Comparison of ENCODE assay signal across 17 cellular contexts in the genomic region with DNA sequence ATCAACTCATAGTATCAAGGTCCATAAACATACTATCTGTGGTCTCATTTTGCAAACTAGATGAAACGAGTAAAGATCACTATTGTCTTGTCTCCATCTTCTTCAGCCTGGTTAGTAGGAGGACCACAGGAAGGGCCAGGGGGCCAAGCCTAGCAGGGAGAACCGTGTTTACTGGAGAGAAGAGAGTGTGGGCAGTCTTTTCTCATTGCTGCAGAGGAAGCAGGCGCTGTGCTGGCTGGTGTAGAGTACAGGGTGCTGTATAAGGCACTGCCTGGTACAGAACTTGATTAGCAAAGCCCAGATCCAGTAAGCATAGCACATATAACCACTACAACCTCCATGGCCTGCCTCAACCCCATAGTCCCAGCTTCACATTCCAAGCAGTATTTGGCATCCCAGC. TPM values are rescaled to one million over a fixed set of nuclear protein-coding genes. Genes with fewer than 3 reads are reported as not detected.
DNase-seq lines count a peak whose midpoint lies in the region; ATAC-seq and TF ChIP-seq lines count a peak whose summit lies in the region.
"Had no signal": no experiment of that assay in that cellular context is flagged by ENCODE, and none has a peak within 500 bp of the region (broad histone marks: within the 10 kb centered on the region; RNA-seq: fewer than 3 reads in every experiment).

No MANE protein-coding gene starts in this region.

- H3K27ac ChIP-seq in cingulate gyrus (ENCODE audit: low read depth, low read length) (peak overlapping the region; percentile 74), skin epidermis (peak overlapping the region in 15 of 21 experiments; percentile 4 to 98 (median 80)), RWPE1 (no peak overlapping the region)
- H3K27ac ChIP-seq: 22Rv1, epithelial cell of prostate had no signal

- peaks cover 3% of the 10 kb centered on the region for H3K36me3 Mint-ChIP-seq in T-helper 1 cell treated with Interleukin-12 subunit alpha and Interleukin-12 subunit beta and Interleukin-4 antibody, amounts not matched to agents 30 μg/mL and 1 μg/mL, for 36 hours (ENCODE audit: low read depth)
- H3K36me3 Mint-ChIP-seq in T-helper 17 cell (ENCODE audit: low read depth): no peaks in the 10 kb centered on the region

- peaks cover 24% of the 10 kb centered on the region for H3K36me3 ChIP-seq in MG63

- H3K27ac Mint-ChIP-seq in T-helper 1 cell treated with Interleukin-12 subunit alpha and Interleukin-12 subunit beta and Interleukin-4 antibody, amounts not matched to agents 30 μg/mL and 1 μg/mL, for 36 hours: peak overlapping the region; percentile 94
- H3K27ac Mint-ChIP-seq in T-helper 17 cell: peak overlapping the region; percentile 95
- H3K27ac Mint-ChIP-seq: H9, nephron progenitor cell had no signal

- no peak for TF ChIP-seq CTCF in RWPE1 (conservative IDR thresholded peaks at IDR 0.05; ENCODE audit: low read depth)

- H3K27me3 ChIP-seq in MG63: no peaks in the 10 kb centered on the region
- H3K27me3 ChIP-seq: sigmoid colon had no signal

- peaks cover 58% of the 10 kb centered on the region for H3K4me1 Mint-ChIP-seq in T-helper 1 cell treated with Interleukin-12 subunit alpha and Interleukin-12 subunit beta and Interleukin-4 antibody, amounts not matched to agents 30 μg/mL and 1 μg/mL, for 36 hours (ENCODE audit: low read depth)
- peaks cover 60% of the 10 kb centered on the region for H3K4me1 Mint-ChIP-seq in T-helper 17 cell

- CTCF ChIA-PET in RWPE1 (lab: Yijun Ruan, JAX): interaction anchor here (0.6 to 0.8 kb wide), 2 partner anchors 39 to 201 kb away, joined by 3 to 4 read pairs; no protein-coding TSS in a partner anchor

- H3K4me3 ChIP-seq in skin epidermis (no peak overlapping the region), MG63 (no peak overlapping the region)
- H3K4me3 ChIP-seq: sigmoid colon had no signal

- DNase-seq in T-helper 1 cell: no peak
- DNase-seq in T-helper 17 cell: no peak
- DNase-seq in RWPE1 (ENCODE audit: low spot score): no peak
- no peak for DNase-seq in MG63
- DNase-seq: Caco-2; central memory CD4-positive, alpha-beta T cell; GF-D8; H9; nephron progenitor cell; sigmoid colon had no signal

- no peaks in the 10 kb centered on the region for H3K27me3 Mint-ChIP-seq in T-helper 1 cell treated with Interleukin-12 subunit alpha and Interleukin-12 subunit beta and Interleukin-4 antibody, amounts not matched to agents 30 μg/mL and 1 μg/mL, for 36 hours (ENCODE audit: low read depth)
- no peaks in the 10 kb centered on the region for H3K27me3 Mint-ChIP-seq in T-helper 17 cell

- no peak for ATAC-seq in T-helper 17 cell
- no peak for ATAC-seq in GM21825 (IDR thresholded peaks at IDR 0.05; ENCODE audit: unreplicated experiment)
- ATAC-seq: left lobe of liver had no signal

- H3K9me3 ChIP-seq in T-helper 17 cell (ENCODE audit: control insufficient read depth, low read length, poor library complexity, severe bottlenecking) (no peaks in the 10 kb centered on the region), MG63 (no peaks in the 10 kb centered on the region)
- H3K9me3 ChIP-seq: Caco-2, sigmoid colon had no signal

- peak overlapping the region; percentile 2 for H3K4me3 Mint-ChIP-seq in T-helper 1 cell treated with Interleukin-12 subunit alpha and Interleukin-12 subunit beta and Interleukin-4 antibody, amounts not matched to agents 30 μg/mL and 1 μg/mL, for 36 hours
- H3K4me3 Mint-ChIP-seq in T-helper 17 cell: peak overlapping the region; percentile 73
- H3K4me3 Mint-ChIP-seq: H9, nephron progenitor cell had no signal

- POLR2A ChIA-PET in RWPE1 (lab: Yijun Ruan, JAX; ENCODE audit: low non-redundant PET): no interaction called here

- H3K9me3 Mint-ChIP-seq in T-helper 1 cell treated with Interleukin-12 subunit alpha and Interleukin-12 subunit beta and Interleukin-4 antibody, amounts not matched to agents 30 μg/mL and 1 μg/mL, for 36 hours: no peaks in the 10 kb centered on the region
- H3K9me3 Mint-ChIP-seq: H9, nephron progenitor cell had no signal

RNA-seq across cellular contexts. Expression of a gene that starts 10.0 kb away (rescaled TPM):
- 10 to 100 TPM; 43.7 to 49.2 TPM for total RNA-seq in T-helper 17 cell
- 20.5 and 25.7 TPM in 2 replicates for total RNA-seq in MG63 (2014; rRNA removed; shearing (Covaris generic); ENCODE audit: low replicate concordance)

RNA-seq across cellular contexts. Expression of a gene that starts 11.5 kb away (rescaled TPM):
- total RNA-seq in T-helper 17 cell: under 1 TPM; 0.31 to 0.77 TPM
- total RNA-seq in MG63 (2014; rRNA removed; shearing (Covaris generic); ENCODE audit: low replicate concordance): 3.6 and 5.2 TPM in 2 replicates

RNA-seq across cellular contexts. Expression of a gene that starts 14.9 kb away (rescaled TPM):
- total RNA-seq in T-helper 17 cell: 10 to 100 TPM; 57.1 to 58.5 TPM
- total RNA-seq in MG63 (2014; rRNA removed; shearing (Covaris generic); ENCODE audit: low replicate concordance): 129 and 194 TPM in 2 replicates

RNA-seq across cellular contexts. Expression of a gene that starts 21.1 kb away (rescaled TPM):
- 10 to 100 TPM; 40.4 to 43.7 TPM for total RNA-seq in T-helper 17 cell
- total RNA-seq in MG63 (2014; rRNA removed; shearing (Covaris generic); ENCODE audit: low replicate concordance): 7.9 and 40.3 TPM in 2 replicates

RNA-seq across cellular contexts. Expression of a gene that starts 27.8 kb away (rescaled TPM):
- total RNA-seq in T-helper 17 cell: 10 to 100 TPM in 1 of 2 donors, 1 to 10 TPM in 1; 8.3 to 12.3 TPM
- total RNA-seq in MG63 (2014; rRNA removed; shearing (Covaris generic); ENCODE audit: low replicate concordance): 5.3 TPM in 1 of 2 replicates, not detected in the other
